ENCODE assay signal across 15 cellular contexts in genomic region chr10:129530486-129531065, GRCh38.
"Had no signal": no experiment of that assay in that cellular context is flagged by ENCODE, and none has a peak within 500 bp of the region (broad histone marks: within the 10 kb centered on the region; RNA-seq: fewer than 3 reads in every experiment).

No MANE protein-coding gene starts in this region.

- H3K27ac ChIP-seq: coronary artery, neutrophil, tibial nerve had no signal

- ATAC-seq: activated T-helper 17 cell treated with anti-CD3 and anti-CD28 coated beads, Interleukin-2, amount 50 U/mL, for 72 hours had no signal

- H3K27me3 ChIP-seq: neutrophil, tibial nerve had no signal

- H3K9me3 ChIP-seq: neutrophil had no signal

- H3K4me3 ChIP-seq: coronary artery, tibial nerve had no signal

- H3K36me3 ChIP-seq: neutrophil had no signal

- FAIRE-seq: small intestine had no signal

- H3K27me3 Mint-ChIP-seq: activated B cell treated with CpG ODN at 0.5 μM for 24 hours; activated CD4-positive, alpha-beta T cell treated with anti-CD3 and anti-CD28 coated beads, Interleukin-2, amount 10 ng/mL, durations not matched to agents 7 days and 5 days; activated naive CD4-positive, alpha-beta T cell treated with anti-CD3 and anti-CD28 coated beads, Interleukin-2, amount 10 ng/mL, durations not matched to agents 7 days and 5 days; activated T-helper 17 cell treated with anti-CD3 and anti-CD28 coated beads, Interleukin-2, amount 50 U/mL, for 72 hours had no signal

- DNase-seq: activated B cell treated with CpG ODN at 0.5 μM for 24 hours; activated CD4-positive, alpha-beta T cell treated with anti-CD3 and anti-CD28 coated beads, Interleukin-2, amount 10 ng/mL, durations not matched to agents 7 days and 5 days; activated CD8-positive, alpha-beta memory T cell treated with anti-CD3 and anti-CD28 coated beads for 24 hours; activated naive CD4-positive, alpha-beta T cell treated with anti-CD3 and anti-CD28 coated beads, Interleukin-2, amount 10 ng/mL, durations not matched to agents 7 days and 5 days; activated T-cell treated with anti-CD3 and anti-CD28 coated beads for 4 hours; caudate nucleus; effector CD4-positive, alpha-beta T cell; hippocampal formation; kidney glomerular epithelial cell; midbrain; small intestine had no signal

- H3K4me3 Mint-ChIP-seq: activated B cell treated with CpG ODN at 0.5 μM for 24 hours; activated CD4-positive, alpha-beta T cell treated with anti-CD3 and anti-CD28 coated beads, Interleukin-2, amount 10 ng/mL, durations not matched to agents 7 days and 5 days; activated naive CD4-positive, alpha-beta T cell treated with anti-CD3 and anti-CD28 coated beads, Interleukin-2, amount 10 ng/mL, durations not matched to agents 7 days and 5 days; activated T-helper 17 cell treated with anti-CD3 and anti-CD28 coated beads, Interleukin-2, amount 50 U/mL, for 72 hours had no signal

- H3K4me1 Mint-ChIP-seq: activated CD4-positive, alpha-beta T cell treated with anti-CD3 and anti-CD28 coated beads, Interleukin-2, amount 10 ng/mL, durations not matched to agents 7 days and 5 days had no signal

- H3K27ac Mint-ChIP-seq: activated B cell treated with CpG ODN at 0.5 μM for 24 hours; activated CD4-positive, alpha-beta T cell treated with anti-CD3 and anti-CD28 coated beads, Interleukin-2, amount 10 ng/mL, durations not matched to agents 7 days and 5 days; activated naive CD4-positive, alpha-beta T cell treated with anti-CD3 and anti-CD28 coated beads, Interleukin-2, amount 10 ng/mL, durations not matched to agents 7 days and 5 days; activated T-helper 17 cell treated with anti-CD3 and anti-CD28 coated beads, Interleukin-2, amount 50 U/mL, for 72 hours had no signal
